In genomic region chr1:47441450-47442106, GRCh38 we compare ENCODE assay signal across 25 cellular contexts. TPM values are rescaled to one million over a fixed set of nuclear protein-coding genes. Genes with fewer than 3 reads are reported as not detected.
DNase-seq lines count a peak whose midpoint lies in the region; FAIRE-seq and TF ChIP-seq lines count a peak whose summit lies in the region.
"Had no signal": no experiment of that assay in that cellular context is flagged by ENCODE, and none has a peak within 500 bp of the region (broad histone marks: within the 10 kb centered on the region; RNA-seq: fewer than 3 reads in every experiment).

No MANE protein-coding gene starts in this region.

- no peak overlapping the region for H3K27ac ChIP-seq in H1 (ENCODE audit: low read depth, low read length)
- H3K27ac ChIP-seq in mucosa of rectum (ENCODE audit: low read depth in 2 of 2, low read length in 2 of 2), result peak overlapping the region; percentile 65 to 96
- peak overlapping the region; percentile 25 to 84 (median 76) for H3K27ac ChIP-seq in tibial nerve
- H3K27ac ChIP-seq: RWPE1 had no signal

- TF ChIP-seq CTCF in H1 (IDR thresholded peaks at IDR 0.05; ENCODE audit: control extremely low read depth in 1 of 3, insufficient read depth in 1 of 3, low read depth in 1 of 3, low read length in 3 of 3) (no peak), tibial nerve (IDR thresholded peaks at IDR 0.05) (no peak)

- TF ChIP-seq POLR2A in H1 (IDR thresholded peaks at IDR 0.05; ENCODE audit: control extremely low read depth in 1 of 2, low read depth in 2 of 2, low read length in 2 of 2), result no peak
- TF ChIP-seq POLR2A in tibial nerve (IDR thresholded peaks at IDR 0.05), result no peak

- H3K36me3 ChIP-seq in H7 (replicated peaks; ENCODE audit: control insufficient read depth, insufficient read depth, low read length) (no peaks in the 10 kb centered on the region), H1 (ENCODE audit: control insufficient read depth in 2 of 4, insufficient read depth in 4 of 4, low read length in 3 of 4) (peaks cover 0 to 10% (median 0%) of the 10 kb centered on the region in 4 experiments; a peak in 1 of 8 replicates), mucosa of rectum (ENCODE audit: control insufficient read depth in 2 of 2, insufficient read depth in 2 of 2, low read length in 2 of 2) (no peaks in the 10 kb centered on the region), tibial nerve (no peaks in the 10 kb centered on the region)
- H3K36me3 ChIP-seq: HAP-1 had no signal

- no peak overlapping the region for H3K23ac ChIP-seq in H1 (ENCODE audit: insufficient read length)

- H2AK5ac ChIP-seq in H1 (ENCODE audit: low read depth, low read length), result no peak overlapping the region

- peaks cover 16% of the 10 kb centered on the region; the same call in 1 of the 2 replicates for H3K23me2 ChIP-seq in H1 (ENCODE audit: low read depth, low read length)

- H2BK12ac ChIP-seq in H1 (ENCODE audit: low read depth, low read length), result no peak overlapping the region

- no peak overlapping the region for H3K56ac ChIP-seq in H1 (replicated peaks; ENCODE audit: insufficient read length, low read depth, low read length)

- H4K91ac ChIP-seq in H1 (replicated peaks; ENCODE audit: insufficient read length, low read length), result no peak overlapping the region

- H3K79me1 ChIP-seq in H1 (ENCODE audit: low read depth, low read length), result no peaks in the 10 kb centered on the region

- peaks cover 14 to 19% of the 10 kb centered on the region in 2 experiments for H4K20me1 ChIP-seq in H1 (replicated peaks in 1 of 2; ENCODE audit: control insufficient read depth in 1 of 2, insufficient read depth in 2 of 2, low read length in 2 of 2)

- H3K9me3 ChIP-seq in H1 (ENCODE audit: insufficient read depth in 2 of 2, low read depth in 1 of 2, low read length in 1 of 2) (no peaks in the 10 kb centered on the region; a peak in 1 of 4 replicates), mucosa of rectum (ENCODE audit: control insufficient read depth in 2 of 2, low read length in 2 of 2) (no peaks in the 10 kb centered on the region), tibial nerve (no peaks in the 10 kb centered on the region)

- DNase-seq in H7, result peak; percentile 19
- DNase-seq in H1 (ENCODE audit: low read depth in 1 of 2, low spot score in 2 of 2), result no peak
- no peak for DNase-seq in tibial nerve (ENCODE audit: low spot score in 2 of 2)
- no peak for DNase-seq in UCSD-AML1 (lab: John Stamatoyannopoulos, UW; ENCODE audit: unreplicated experiment)
- DNase-seq in activated T-cell treated with anti-CD3 and anti-CD28 coated beads, Interleukin-2, amount 50 U/mL, for 48 hours, result no peak
- no peak for DNase-seq in NCI-H524 treated with DMSO at 0.1 percent for 48 hours (lab: John Stamatoyannopoulos, UW)
- DNase-seq: Calu3, HFFc6, Karpas-422, NCI-H1092 treated with DMSO at 0.1 percent for 48 hours, NCI-H146, NCI-H1930, NCI-H2107, NCI-H446, NCI-H526, SHP77 had no signal

- H3K14ac ChIP-seq in H1 (ENCODE audit: insufficient read length), result no peak overlapping the region

- H3K4me3 ChIP-seq in H7 (ENCODE audit: insufficient read depth, low read depth, low read length), result no peak overlapping the region
- no peak overlapping the region for H3K4me3 ChIP-seq in H1 (ENCODE audit: extremely low read depth in 1 of 4, insufficient read depth in 2 of 4, low read depth in 3 of 4, low read length in 4 of 4)
- H3K4me3 ChIP-seq in mucosa of rectum (ENCODE audit: low read length in 2 of 2), result peak overlapping the region; percentile 70 to 87
- peak overlapping the region in 2 of 4 donors; percentile 15 to 79 for H3K4me3 ChIP-seq in tibial nerve
- H3K4me3 ChIP-seq: HAP-1 had no signal

- no peak overlapping the region for H4K5ac ChIP-seq in H1 (ENCODE audit: insufficient read length, low read depth, low read length)

- H3K9ac ChIP-seq in H1 (replicated peaks in 1 of 4; ENCODE audit: extremely low read depth in 1 of 4, low read depth in 3 of 4, low read length in 3 of 4) (no peak overlapping the region), mucosa of rectum (ENCODE audit: low read depth in 1 of 2, low read length in 2 of 2) (peak overlapping the region; percentile 83 to 94)

- H2BK15ac ChIP-seq in H1 (ENCODE audit: low read length), result 0 out of 2 replicates have a peak overlapping the region, but pooled peaks have one; percentile 81

- H3K27me3 ChIP-seq in H7 (ENCODE audit: control insufficient read depth, insufficient read depth, low read length) (peaks cover 97% of the 10 kb centered on the region), H1 (replicated peaks in 1 of 4; ENCODE audit: control insufficient read depth in 3 of 4, extremely low read depth in 1 of 4, insufficient read depth in 3 of 4, low read length in 3 of 4) (peaks cover 93 to 99% (median 97%) of the 10 kb centered on the region in 4 experiments), mucosa of rectum (ENCODE audit: control insufficient read depth in 2 of 2, insufficient read depth in 2 of 2, low read length in 2 of 2) (peaks cover 26 to 32% of the 10 kb centered on the region in 2 donors), tibial nerve (peaks cover 0 to 79% of the 10 kb centered on the region in 2 donors)

- H2BK5ac ChIP-seq in H1 (ENCODE audit: low read depth, low read length), result no peak overlapping the region

- no peak for FAIRE-seq in H1 (lab: Jason Lieb, UNC)
- FAIRE-seq: GM18507, HepG2 had no signal

- TF ChIP-seq RAD21 in H1 (IDR thresholded peaks at IDR 0.05 in 1 of 2, conservative IDR thresholded peaks at IDR 0.05 in 1 of 2; ENCODE audit: low read depth in 2 of 2, low read length in 2 of 2), result no peak

- H3K4ac ChIP-seq in H1 (replicated peaks; ENCODE audit: insufficient read length, low read depth, low read length), result no peak overlapping the region

- POLR2A ChIA-PET in H1 (lab: Charles Lee; ENCODE audit: partially characterized antibody), result no interaction called here

- H3K79me2 ChIP-seq in H1 (ENCODE audit: control insufficient read depth in 1 of 2, insufficient read depth in 2 of 2, low read length in 2 of 2), result no peaks in the 10 kb centered on the region

- WGBS in H1 (ENCODE audit: extremely low coverage in 1 of 2, insufficient coverage in 1 of 2, insufficient read length in 1 of 2, insufficient replicate concordance in 2 of 2, low coverage in 1 of 2, low lambda C conversion rate in 2 of 2, missing lambda C conversion rate in 1 of 2), 2 experiments, result 46% methylated on average over 3 of the region's 3 CpGs; no CpG with 5 or more reads in 1 of the 2 experiments
- 64 to 73% methylated on average over 3 of the region's 3 CpGs for WGBS in tibial nerve, 2 donors

- H3K18ac ChIP-seq in H1 (ENCODE audit: extremely low read depth, low read length), result no peak overlapping the region

- H2BK120ac ChIP-seq in H1 (replicated peaks; ENCODE audit: low read depth, low read length), result no peak overlapping the region

- no peak overlapping the region for H2AFZ ChIP-seq in H1 (ENCODE audit: low read length)

- CTCF ChIA-PET in H1 (lab: Charles Lee; ENCODE audit: partially characterized antibody), result interaction anchor here (0.7 to 3.5 kb wide), 15 partner anchors 8 to 657 kb away, joined by 3 to 40 read pairs (median 4); no protein-coding TSS in a partner anchor

- H3K4me1 ChIP-seq in H1 (replicated peaks in 1 of 4; ENCODE audit: control insufficient read depth in 3 of 4, insufficient read depth in 4 of 4, low read length in 3 of 4), result peaks cover 13 to 37% (median 21%) of the 10 kb centered on the region in 4 experiments
- H3K4me1 ChIP-seq in mucosa of rectum (ENCODE audit: control insufficient read depth in 2 of 2, insufficient read depth in 2 of 2, low read length in 2 of 2), result peaks cover 23 to 30% of the 10 kb centered on the region in 2 donors
- peaks cover 0 to 41% (median 4%) of the 10 kb centered on the region in 4 donors for H3K4me1 ChIP-seq in tibial nerve
- H3K4me1 ChIP-seq: HAP-1 had no signal

- no peak overlapping the region for H3K4me2 ChIP-seq in H1 (ENCODE audit: insufficient read depth in 1 of 2, low read depth in 2 of 2, low read length in 2 of 2)

- TF ChIP-seq EP300 in H1 (IDR thresholded peaks at IDR 0.05; ENCODE audit: borderline replicate concordance in 1 of 2, low read depth in 2 of 2, low read length in 2 of 2) (no peak), tibial nerve (IDR thresholded peaks at IDR 0.05) (no peak)

- H4K8ac ChIP-seq in H1 (ENCODE audit: extremely low read depth, insufficient read depth, low read length), result no peak overlapping the region

- H2BK20ac ChIP-seq in H1 (ENCODE audit: low read length), result peak overlapping the region; percentile 32; the same call in 1 of the 2 replicates

TF ChIP-seq in H1, 55 proteins besides CTCF, POLR2A, EP300 and RAD21 (continues in another document):
- TF ChIP-seq RNF2 (IDR thresholded peaks at IDR 0.05; ENCODE audit: borderline replicate concordance, low read depth, low read length, missing control alignments, poor library complexity, severe bottlenecking) (peak; percentile 49), CEBPB (IDR thresholded peaks at IDR 0.05; ENCODE audit: low read depth, low read length) (no peak), EZH2 (IDR thresholded peaks at IDR 0.05; ENCODE audit: low read depth, low read length, severe bottlenecking) (peak; percentile 67), TAF7 (optimal IDR thresholded peaks at IDR 0.05; ENCODE audit: borderline replicate concordance, low read depth, low read length) (no peak)

RNA-seq across cellular contexts. Expression of gene FOXD2, which starts 3.7 kb away (rescaled TPM):
- total RNA-seq in H7 (2014; rRNA removed; shearing (Covaris generic)), result 0.83 and 1.1 TPM in 2 replicates
- not detected in 2 replicates for total RNA-seq in H1 (2021; fragmentation: NEBNext Ultra II Directional; extraction: Animal tissue kit (Norgen Biotek cat#: 25700))
- polyA plus RNA-seq in H1 (2011; rRNA removed), result not detected in 2 replicates
- polyA plus RNA-seq in H1 (2011; cell fraction: cytosol; rRNA removed), result not detected
- polyA plus RNA-seq in H1 (2011; cell fraction: nucleus; rRNA removed), result not detected
- 0.04 TPM in 1 of 4 replicates, not detected in the others for polyA plus RNA-seq in H1 (2012, experiment 1 of 2)
- polyA plus RNA-seq in H1 (2012, experiment 2 of 2), result not detected
- polyA plus RNA-seq in H1 (2013, experiment 1 of 2), result under 0.01 TPM
- not detected for polyA plus RNA-seq in H1 (2013, experiment 2 of 2)
- 0.02 TPM in 1 of 2 replicates, not detected in the other for polyA minus RNA-seq in H1 (2011; rRNA and poly(A)+ RNA removed)
- not detected for polyA minus RNA-seq in H1 (2011; cell fraction: cytosol; rRNA and poly(A)+ RNA removed)
- polyA minus RNA-seq in H1 (2011; cell fraction: nucleus; rRNA and poly(A)+ RNA removed), result not detected
- total RNA-seq in tibial nerve, result 10 to 100 TPM; 11.7 to 34.7 (median 27.6) TPM

RNA-seq across cellular contexts. Expression of gene FOXE3, which starts 25.5 kb away (rescaled TPM):
- 0.14 TPM in 1 of 2 replicates, not detected in the other for total RNA-seq in H7 (2014; rRNA removed; shearing (Covaris generic))
- total RNA-seq in H1 (2021; fragmentation: NEBNext Ultra II Directional; extraction: Animal tissue kit (Norgen Biotek cat#: 25700)), result 0.27 TPM in 1 of 2 replicates, not detected in the other
- polyA plus RNA-seq in H1 (2011; rRNA removed), result 0.18 and 0.22 TPM in 2 replicates
- 0.04 TPM for polyA plus RNA-seq in H1 (2011; cell fraction: cytosol; rRNA removed)
- polyA plus RNA-seq in H1 (2011; cell fraction: nucleus; rRNA removed), result 0.10 TPM
- polyA plus RNA-seq in H1 (2012, experiment 1 of 2), result 0.25 to 0.52 TPM (median 0.38 TPM) in 4 replicates
- polyA plus RNA-seq in H1 (2012, experiment 2 of 2), result 0.26 TPM
- 0.10 TPM for polyA plus RNA-seq in H1 (2013, experiment 1 of 2)
- polyA plus RNA-seq in H1 (2013, experiment 2 of 2), result 0.17 TPM
- 0.17 TPM in 1 of 2 replicates, not detected in the other for polyA minus RNA-seq in H1 (2011; rRNA and poly(A)+ RNA removed)
- polyA minus RNA-seq in H1 (2011; cell fraction: cytosol; rRNA and poly(A)+ RNA removed), result not detected
- polyA minus RNA-seq in H1 (2011; cell fraction: nucleus; rRNA and poly(A)+ RNA removed), result not detected
- total RNA-seq in tibial nerve, result under 1 TPM in 2 of 4 donors, not detected in 2; 0.21 to 0.98 TPM
- total RNA-seq: A172, Calu3, Daoy, G401, HepG2, HFFc6, HT1080 had no signal
- polyA plus RNA-seq: HepG2 had no signal

Comparison
In these comparisons a context has a peak if more than half of its experiments do, and no peak if none do; other contexts are left out.
1. H3K4me3 ChIP-seq: peak in mucosa of rectum (2 of 2); none in H7 (single experiment) and H1 (0 of 4).
2. H3K9ac ChIP-seq: peak in mucosa of rectum (2 of 2); none in H1 (0 of 4).